Comparison of ENCODE assay signal across 18 cellular contexts in the genomic region with DNA sequence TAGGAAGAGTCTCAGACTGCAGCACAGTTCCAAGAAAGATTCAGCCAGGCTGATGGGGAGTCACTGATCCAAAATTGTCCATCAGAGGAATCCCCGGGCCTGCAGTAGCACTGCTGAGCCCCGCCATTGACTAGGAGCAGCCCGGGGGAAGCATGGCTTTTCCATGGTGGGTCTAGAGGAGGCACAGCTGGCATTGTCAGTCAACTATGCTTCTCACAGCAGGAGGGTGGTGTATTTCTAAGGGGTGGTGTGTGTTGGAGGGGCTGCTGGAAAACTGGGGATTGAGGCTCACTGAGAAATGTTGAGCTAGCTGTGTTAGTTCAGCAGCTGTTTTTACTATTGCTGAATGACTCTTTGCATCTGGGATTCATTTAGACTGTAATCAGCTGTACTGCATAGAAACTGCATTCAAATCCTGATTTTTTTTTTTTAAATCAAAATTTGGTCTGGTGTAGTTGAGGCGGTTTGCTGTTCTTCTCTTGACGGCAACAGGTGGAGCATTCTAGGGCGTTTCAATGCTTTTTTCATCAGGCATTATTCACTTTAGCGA.
"Had no signal": no experiment of that assay in that cellular context is flagged by ENCODE, and none has a peak within 500 bp of the region (broad histone marks: within the 10 kb centered on the region; RNA-seq: fewer than 3 reads in every experiment).

No MANE protein-coding gene starts in this region.

- H3K27me3 ChIP-seq: breast epithelium, heart left ventricle, pancreas, uterus had no signal

- H3K27ac ChIP-seq: breast epithelium, heart left ventricle, pancreas, uterus had no signal

- FAIRE-seq: keratinocyte, pancreas had no signal

- H3K9me3 ChIP-seq: breast epithelium, heart left ventricle, pancreas, uterus had no signal

- H3K27ac Mint-ChIP-seq: activated naive CD8-positive, alpha-beta T cell treated with anti-CD3 and anti-CD28 coated beads for 36 hours; endodermal cell; T-helper 17 cell had no signal

- DNase-seq: activated CD4-positive, alpha-beta T cell treated with anti-CD3 and anti-CD28 coated beads, Interleukin-2, amount 50 U/mL, for 4 hours; activated gamma-delta T cell; activated naive CD8-positive, alpha-beta T cell treated with anti-CD3 and anti-CD28 coated beads for 36 hours; activated T-cell treated with anti-CD3 and anti-CD28 coated beads, Interleukin-2, amount 50 U/mL, for 1 hour; anterior cingulate cortex; endodermal cell; foreskin melanocyte; heart left ventricle; left ventricle myocardium superior; mesenchymal stem cell; stimulated activated CD4-positive, alpha-beta T cell treated with anti-CD3 and anti-CD28 coated beads, Interleukin-15, amount 100 ng/mL, for 24 hours; stimulated activated CD4-positive, alpha-beta T cell treated with anti-CD3 and anti-CD28 coated beads, Interleukin-4, amount 100 ng/mL, for 24 hours; T-helper 17 cell; uterus had no signal

- H3K9me3 Mint-ChIP-seq: activated naive CD8-positive, alpha-beta T cell treated with anti-CD3 and anti-CD28 coated beads for 36 hours; endodermal cell; neural crest cell had no signal

- H3K4me3 Mint-ChIP-seq: activated naive CD8-positive, alpha-beta T cell treated with anti-CD3 and anti-CD28 coated beads for 36 hours; endodermal cell; neural crest cell; T-helper 17 cell had no signal

- ATAC-seq: heart left ventricle, left ventricle myocardium superior, pancreas, T-helper 17 cell had no signal

- H3K4me3 ChIP-seq: breast epithelium, heart left ventricle, pancreas, uterus had no signal

- H3K36me3 ChIP-seq: breast epithelium, uterus had no signal
